Comparison of ENCODE assay signal across 1 cellular context in the genomic region with DNA sequence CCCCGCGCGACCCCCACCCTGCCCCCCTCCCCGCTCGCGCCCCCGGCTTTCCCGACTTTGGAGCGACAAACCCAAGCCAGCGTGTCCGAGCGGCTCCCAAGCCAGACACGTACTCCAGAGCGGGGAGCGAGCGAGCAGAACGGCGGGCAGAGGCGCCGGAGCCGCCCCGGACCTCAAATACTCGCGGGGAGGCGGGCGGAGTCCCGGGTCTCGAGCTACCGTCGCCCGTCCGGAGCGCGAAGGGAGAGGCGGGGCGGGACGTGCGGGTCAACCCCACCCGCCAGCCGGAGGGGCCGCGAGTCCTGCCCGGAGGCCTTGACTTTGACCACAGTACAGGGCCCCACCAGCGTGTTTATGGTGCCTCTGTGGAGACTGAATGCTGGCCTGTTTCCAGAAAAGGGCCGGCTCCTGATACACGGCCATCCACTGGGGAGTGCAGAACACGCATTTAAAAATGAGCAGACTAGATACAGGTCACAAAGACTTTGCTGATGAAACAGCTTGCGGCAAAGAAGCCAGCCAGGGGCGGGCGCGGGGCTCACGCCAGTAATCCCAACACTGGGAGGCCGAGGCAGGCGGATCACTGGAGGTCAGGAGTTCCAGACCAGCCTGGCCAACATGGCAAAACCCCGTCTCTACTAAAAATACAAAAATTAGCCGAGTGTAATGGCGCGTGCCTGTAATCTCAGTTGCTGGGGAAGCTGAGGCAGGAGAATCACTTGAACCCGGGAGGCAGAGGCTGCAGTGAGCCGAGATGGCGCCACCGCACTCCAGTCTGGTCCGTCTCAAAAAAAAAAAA.
TF ChIP-seq lines count a peak whose summit lies in the region.

Gene SERPINB6, minus strand, starts transcription at position 148 of the 799 bp plus-strand sequence. CDS start 12,235 bp downstream, outside the sequence.

TF ChIP-seq in K562, 482 proteins besides CTCF, POLR2A, EP300 and RAD21 (continued from another document and continues in another):
- TF ChIP-seq CEBPG (CRISPR knock-in tag; IDR thresholded peaks at IDR 0.05) (peak; percentile 81; the same call in 1 of the 2 replicates), CEBPG (tag; conservative IDR thresholded peaks at IDR 0.05 in 1 of 2, IDR thresholded peaks at IDR 0.05 in 1 of 2) (peak in 1 of 2 experiments; percentile 63; a peak in 3 of 4 replicates), MTF1 (CRISPR knock-in tag; IDR thresholded peaks at IDR 0.05; ENCODE audit: borderline replicate concordance) (0 out of 2 replicates have a peak, but pooled peaks have one; percentile 41), SMARCA4 (IDR thresholded peaks at IDR 0.05) (peak; percentile 68), RB1 (IDR thresholded peaks at IDR 0.05; ENCODE audit: low read depth) (peak; percentile 34), PRDM10 (IDR thresholded peaks at IDR 0.05; ENCODE audit: partially characterized antibody) (peak; percentile 51), KHSRP (IDR thresholded peaks at IDR 0.05) (no peak), HDAC2 (IDR thresholded peaks at IDR 0.05) (peak; percentile 78; the same call in 1 of the 2 replicates), TSHZ1 (CRISPR knock-in tag; IDR thresholded peaks at IDR 0.05) (0 out of 2 replicates have a peak, but pooled peaks have one; percentile 43), RNF2 (IDR thresholded peaks at IDR 0.05) (peak; percentile 32; the same call in 1 of the 2 replicates), ZNF324 (CRISPR knock-in tag; IDR thresholded peaks at IDR 0.05) (no peak), ZNF57 (CRISPR knock-in tag; IDR thresholded peaks at IDR 0.05) (no peak), GATAD2A (IDR thresholded peaks at IDR 0.05) (0 out of 2 replicates have a peak, but pooled peaks have one; percentile 12), NR4A1 (CRISPR knock-in tag; IDR thresholded peaks at IDR 0.05) (0 out of 2 replicates have a peak, but pooled peaks have one; percentile 16), NR4A1 (tag; IDR thresholded peaks at IDR 0.05) (peak; percentile 67; the same call in 1 of the 2 replicates), FOXJ2 (tag; IDR thresholded peaks at IDR 0.05) (peak; percentile 78; the same call in 1 of the 2 replicates), ZNF318 (IDR thresholded peaks at IDR 0.05; ENCODE audit: borderline replicate concordance in 1 of 2, low read depth in 1 of 2) (no peak), RBM15 (IDR thresholded peaks at IDR 0.05; ENCODE audit: insufficient read depth, low read length) (no peak), MLX (CRISPR knock-in tag; conservative IDR thresholded peaks at IDR 0.05) (no peak; a peak in 1 of 4 replicates), ZC3H4 (CRISPR knock-in tag; IDR thresholded peaks at IDR 0.05; ENCODE audit: borderline replicate concordance) (peak; percentile 74; the same call in 1 of the 2 replicates), GTF2E2 (tag; IDR thresholded peaks at IDR 0.05) (peak; percentile 88), NR2C1 (IDR thresholded peaks at IDR 0.05) (no peak; the same call in 1 of the 2 replicates), NR2C1 (tag; IDR thresholded peaks at IDR 0.05) (peak; percentile 63), ZNF655 (CRISPR knock-in tag; IDR thresholded peaks at IDR 0.05) (no peak), SAFB (IDR thresholded peaks at IDR 0.05; ENCODE audit: borderline replicate concordance, low read depth, low read length) (peak; percentile 97), LCOR (CRISPR knock-in tag; IDR thresholded peaks at IDR 0.05) (peak; percentile 63; the same call in 1 of the 2 replicates), ZNF263 (CRISPR knock-in tag; IDR thresholded peaks at IDR 0.05; ENCODE audit: borderline replicate concordance) (0 out of 2 replicates have a peak, but pooled peaks have one; percentile 26), POLR2B (IDR thresholded peaks at IDR 0.05; ENCODE audit: low read depth, partially characterized antibody) (peak; percentile 62), TCFL5 (CRISPR knock-in tag; conservative IDR thresholded peaks at IDR 0.05) (0 out of 2 replicates have a peak, but pooled peaks have one; percentile 71), PHF20 (IDR thresholded peaks at IDR 0.05; ENCODE audit: partially characterized antibody) (peak; percentile 23), ZKSCAN3 (CRISPR knock-in tag; IDR thresholded peaks at IDR 0.05) (no peak), RCOR1 (IDR thresholded peaks at IDR 0.05; ENCODE audit: borderline replicate concordance in 1 of 2, low read depth in 2 of 2, low read length in 2 of 2) (no peak)
- TF ChIP-seq, protein P1, sequence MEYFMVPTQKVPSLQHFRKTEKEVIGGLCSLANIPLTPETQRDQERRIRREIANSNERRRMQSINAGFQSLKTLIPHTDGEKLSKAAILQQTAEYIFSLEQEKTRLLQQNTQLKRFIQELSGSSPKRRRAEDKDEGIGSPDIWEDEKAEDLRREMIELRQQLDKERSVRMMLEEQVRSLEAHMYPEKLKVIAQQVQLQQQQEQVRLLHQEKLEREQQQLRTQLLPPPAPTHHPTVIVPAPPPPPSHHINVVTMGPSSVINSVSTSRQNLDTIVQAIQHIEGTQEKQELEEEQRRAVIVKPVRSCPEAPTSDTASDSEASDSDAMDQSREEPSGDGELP (CRISPR knock-in tag; IDR thresholded peaks at IDR 0.05; ENCODE audit: borderline replicate concordance): peak; percentile 72; the same call in 1 of the 2 replicates
- TF ChIP-seq, protein P2, sequence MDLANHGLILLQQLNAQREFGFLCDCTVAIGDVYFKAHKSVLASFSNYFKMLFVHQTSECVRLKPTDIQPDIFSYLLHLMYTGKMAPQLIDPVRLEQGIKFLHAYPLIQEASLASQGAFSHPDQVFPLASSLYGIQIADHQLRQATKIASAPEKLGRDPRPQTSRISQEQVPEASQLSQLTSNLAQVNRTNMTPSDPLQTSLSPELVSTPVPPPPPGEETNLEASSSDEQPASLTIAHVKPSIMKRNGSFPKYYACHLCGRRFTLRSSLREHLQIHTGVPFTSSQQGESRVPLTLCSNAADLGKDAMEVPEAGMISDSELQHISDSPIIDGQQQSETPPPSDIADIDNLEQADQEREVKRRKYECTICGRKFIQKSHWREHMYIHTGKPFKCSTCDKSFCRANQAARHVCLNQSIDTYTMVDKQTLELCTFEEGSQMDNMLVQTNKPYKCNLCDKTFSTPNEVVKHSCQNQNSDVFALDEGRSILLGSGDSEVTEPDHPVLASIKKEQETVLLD (IDR thresholded peaks at IDR 0.05): peak; percentile 45; the same call in 1 of the 2 replicates
